Comparison of ENCODE assay signal across 8 cellular contexts in genomic region chr12:111599459-111600295, GRCh38. TPM values are rescaled to one million over a fixed set of nuclear protein-coding genes. Genes with fewer than 3 reads are reported as not detected.
DNase-seq lines count a peak whose midpoint lies in the region; ATAC-seq, FAIRE-seq and TF ChIP-seq lines count a peak whose summit lies in the region.

No MANE protein-coding gene starts in this region.

- peak overlapping the region; percentile 91 to 93 for H3K9ac ChIP-seq in kidney (ENCODE audit: low read length in 2 of 2)

- H3K27ac ChIP-seq in kidney (ENCODE audit: low read depth in 2 of 2, low read length in 2 of 2): peak overlapping the region; percentile 92 to 93

- no peaks in the 10 kb centered on the region for H3K9me3 ChIP-seq in kidney (ENCODE audit: control insufficient read depth in 1 of 2, low read length in 2 of 2)

- peaks cover 4 to 11% of the 10 kb centered on the region in 2 donors for H3K4me1 ChIP-seq in kidney (ENCODE audit: control insufficient read depth in 1 of 2, insufficient read depth in 1 of 2, low read depth in 1 of 2, low read length in 2 of 2)

- H3K4me3 ChIP-seq in AG09309 (ENCODE audit: control insufficient read depth, low read depth, low read length) (peak overlapping the region; percentile 90), kidney (ENCODE audit: low read length in 2 of 2) (peak overlapping the region; percentile 82 to 93)

- H3K36me3 ChIP-seq in kidney (ENCODE audit: control insufficient read depth in 1 of 2, insufficient read depth in 2 of 2, low read length in 2 of 2): no peaks in the 10 kb centered on the region

- DNase-seq in AG09309 (ENCODE audit: low read depth) (peak; percentile 84), NCI-H345 treated with DMSO at 0.1 percent for 48 hours (lab: John Stamatoyannopoulos, UW; ENCODE audit: unreplicated experiment) (peak; percentile 64), cerebellum (ENCODE audit: low spot score) (peak; percentile 91), kidney (peak; percentile 98)
- DNase-seq in activated CD4-positive, alpha-beta T cell treated with anti-CD3 and anti-CD28 coated beads for 1 hour: peak; percentile 79
- DNase-seq in stimulated activated CD4-positive, alpha-beta T cell treated with anti-CD3 and anti-CD28 coated beads, Interleukin-12 subunit alpha, Interleukin-12 subunit beta, amount 100 ng/mL, for 48 hours (ENCODE audit: low read depth in 2 of 3, low spot score in 1 of 3): peak; percentile 73 to 84 (median 80)

- peak; percentile 74 for ATAC-seq in GM19023 (IDR thresholded peaks at IDR 0.05; ENCODE audit: unreplicated experiment)
- ATAC-seq in HG03175 (IDR thresholded peaks at IDR 0.05; ENCODE audit: unreplicated experiment): peak; percentile 72

- no peak for FAIRE-seq in kidney (lab: Jason Lieb, UNC)

- intact Hi-C loops in kidney (cut with DNase I): no loop called here

- TF ChIP-seq CTCF in AG09309 (IDR thresholded peaks at IDR 0.05; ENCODE audit: control insufficient read depth, insufficient read depth, low read depth, low read length, missing control alignments) (peak; percentile 14), kidney (IDR thresholded peaks at IDR 0.05; ENCODE audit: borderline replicate concordance, extremely low read depth, insufficient read depth) (no peak)

RNA-seq across cellular contexts. Expression of gene ATXN2, which starts 0.6 kb away (rescaled TPM):
- total RNA-seq in cerebellum: 80.9 TPM
- total RNA-seq in kidney: 56.5 TPM
- 27.1 TPM for polyA plus RNA-seq in kidney (ENCODE audit: insufficient read depth, low read depth, low replicate concordance)

Comparison
In these comparisons a context has a peak if more than half of its experiments do, and no peak if none do; other contexts are left out.
1. Peak in every context shown above with its lines: DNase-seq, ATAC-seq, H3K4me3 ChIP-seq and H3K27ac ChIP-seq.